In genomic region chr5:168529361-168530234, GRCh38 we compare ENCODE assay signal across 9 cellular contexts. TPM values are rescaled to one million over a fixed set of nuclear protein-coding genes. Genes with fewer than 3 reads are reported as not detected.
A peak's percentile ranks its signal among the peaks of the same experiment; 100 is the strongest.
DNase-seq lines count a peak whose midpoint lies in the region; ATAC-seq, FAIRE-seq and TF ChIP-seq lines count a peak whose summit lies in the region.
"Had no signal": no experiment of that assay in that cellular context is flagged by ENCODE, and none has a peak within 500 bp of the region (broad histone marks: within the 10 kb centered on the region; RNA-seq: fewer than 3 reads in every experiment).

No MANE protein-coding gene starts in this region.

- peak overlapping the region; percentile 11 for H2AFZ ChIP-seq in trophoblast cell (ENCODE audit: insufficient read depth, low read length, poor library complexity)

- no peak overlapping the region for H3K9ac ChIP-seq in trophoblast cell (ENCODE audit: low read length)

- H3K4me1 ChIP-seq in RWPE2 (ENCODE audit: insufficient read depth, poor library complexity, severe bottlenecking) (no peaks in the 10 kb centered on the region), trophoblast cell (ENCODE audit: control insufficient read depth in 1 of 2, insufficient read depth in 2 of 2, low read length in 2 of 2) (peaks cover 4 to 9% of the 10 kb centered on the region in 2 experiments)

- DNase-seq in D341Med (ENCODE audit: low spot score) (peak; percentile 60), RWPE2 (ENCODE audit: low spot score) (no peak), epithelial cell of proximal tubule (ENCODE audit: low read depth) (no peak), trophoblast cell (peak in 1 of 2 donors; percentile 20), GM19239 (ENCODE audit: insufficient read length, low spot score) (no peak), superior temporal gyrus (ENCODE audit: extremely low spot score) (no peak)

- H3K4me3 ChIP-seq in RWPE2 (ENCODE audit: severe bottlenecking), result peak overlapping the region; percentile 24
- H3K4me3 ChIP-seq in epithelial cell of proximal tubule (ENCODE audit: low read depth, low read length), result peak overlapping the region; percentile 16
- H3K4me3 ChIP-seq in trophoblast cell (ENCODE audit: low read depth, low read length), result peak overlapping the region; percentile 68

- FAIRE-seq in GM19239 (lab: Jason Lieb, UNC), result no peak

- H3K23ac ChIP-seq in trophoblast cell (ENCODE audit: low read length), result no peak overlapping the region

- no peaks in the 10 kb centered on the region for H3K79me1 ChIP-seq in trophoblast cell (ENCODE audit: low read length)

- H2BK120ac ChIP-seq in trophoblast cell (ENCODE audit: insufficient read depth, low read length, poor library complexity), result no peak overlapping the region

- H4K91ac ChIP-seq in trophoblast cell (ENCODE audit: low read depth, low read length), result no peak overlapping the region

- H3K4ac ChIP-seq in trophoblast cell (ENCODE audit: low read depth, low read length), result no peak overlapping the region

- ATAC-seq in RWPE2 (ENCODE audit: low read depth) (peak; percentile 37), HG02970 (IDR thresholded peaks at IDR 0.05; ENCODE audit: low FRiP score, unreplicated experiment) (no peak), GM18909 (IDR thresholded peaks at IDR 0.05; ENCODE audit: poor library complexity, unreplicated experiment) (no peak)

- H3K9me3 ChIP-seq in RWPE2 (ENCODE audit: severe bottlenecking), result no peaks in the 10 kb centered on the region
- H3K9me3 ChIP-seq in trophoblast cell (ENCODE audit: insufficient read depth, low read depth, low read length), result peaks cover 9% of the 10 kb centered on the region

- H2BK12ac ChIP-seq in trophoblast cell (ENCODE audit: low read length), result no peak overlapping the region

- H2BK5ac ChIP-seq in trophoblast cell (ENCODE audit: low read depth, low read length, poor library complexity), result no peak overlapping the region

- H3K27me3 ChIP-seq in RWPE2 (ENCODE audit: insufficient read depth, poor library complexity, severe bottlenecking), result peaks cover 26% of the 10 kb centered on the region
- peaks cover 17% of the 10 kb centered on the region for H3K27me3 ChIP-seq in trophoblast cell (ENCODE audit: insufficient read depth, low read length)

- H3K14ac ChIP-seq in trophoblast cell (ENCODE audit: low read length), result no peak overlapping the region

- no peak for TF ChIP-seq CTCF in RWPE2 (IDR thresholded peaks at IDR 0.05; ENCODE audit: poor library complexity, severe bottlenecking)
- TF ChIP-seq CTCF in epithelial cell of proximal tubule (conservative IDR thresholded peaks at IDR 0.05; ENCODE audit: low read depth, low read length), result no peak

- H3K18ac ChIP-seq in trophoblast cell (ENCODE audit: low read length), result no peak overlapping the region

- no peaks in the 10 kb centered on the region for H3K36me3 ChIP-seq in RWPE2 (ENCODE audit: low read depth)
- H3K36me3 ChIP-seq in trophoblast cell (ENCODE audit: control insufficient read depth in 1 of 2, insufficient read depth in 2 of 2, low read length in 2 of 2), result no peaks in the 10 kb centered on the region

- peak overlapping the region; percentile 84 for H3K4me2 ChIP-seq in trophoblast cell (ENCODE audit: low read length)

- H3K79me2 ChIP-seq in trophoblast cell (ENCODE audit: control insufficient read depth, insufficient read depth, low read length, poor library complexity), result no peaks in the 10 kb centered on the region

- no peak overlapping the region for H4K12ac ChIP-seq in trophoblast cell (ENCODE audit: low read depth, low read length)

- H3K27ac ChIP-seq in RWPE2 (ENCODE audit: poor library complexity, severe bottlenecking) (no peak overlapping the region), trophoblast cell (ENCODE audit: low read depth, low read length) (no peak overlapping the region)

- no peak overlapping the region for H4K8ac ChIP-seq in trophoblast cell (ENCODE audit: low read depth, low read length)

- H2AK5ac ChIP-seq in trophoblast cell (ENCODE audit: low read length), result no peak overlapping the region

- no CpG with 5 or more reads among the region's 127 CpGs for WGBS in trophoblast cell (ENCODE audit: extremely low coverage, insufficient coverage, insufficient read length)

RNA-seq across cellular contexts. Expression of gene FBLL1, which starts 0.5 kb away (rescaled TPM):
- total RNA-seq in epithelial cell of proximal tubule, result 0.80 TPM in 1 of 2 replicates, not detected in the other
- 0.52 and 0.54 TPM in 2 replicates for polyA plus RNA-seq in trophoblast cell (2013)
- total RNA-seq: subcutaneous adipose tissue had no signal

RNA-seq across cellular contexts. Expression of gene RARS1, which starts 43.3 kb away (rescaled TPM):
- total RNA-seq in epithelial cell of proximal tubule, result 109 and 137 TPM in 2 replicates
- 86.5 and 89.0 TPM in 2 replicates for polyA plus RNA-seq in trophoblast cell (2013)

RNA-seq across cellular contexts. Expression of gene PANK3, which starts 49.6 kb away (rescaled TPM):
- total RNA-seq in epithelial cell of proximal tubule, result 37.6 and 43.3 TPM in 2 replicates
- 23.9 and 24.3 TPM in 2 replicates for polyA plus RNA-seq in trophoblast cell (2013)

Comparison
In these comparisons a context has a peak if more than half of its experiments do, and no peak if none do; other contexts are left out.
1. H3K4me3 ChIP-seq: peak in every context shown above with its lines; median percentile 68 in trophoblast cell; 24 in RWPE2; 16 in epithelial cell of proximal tubule.